In the genomic region with DNA sequence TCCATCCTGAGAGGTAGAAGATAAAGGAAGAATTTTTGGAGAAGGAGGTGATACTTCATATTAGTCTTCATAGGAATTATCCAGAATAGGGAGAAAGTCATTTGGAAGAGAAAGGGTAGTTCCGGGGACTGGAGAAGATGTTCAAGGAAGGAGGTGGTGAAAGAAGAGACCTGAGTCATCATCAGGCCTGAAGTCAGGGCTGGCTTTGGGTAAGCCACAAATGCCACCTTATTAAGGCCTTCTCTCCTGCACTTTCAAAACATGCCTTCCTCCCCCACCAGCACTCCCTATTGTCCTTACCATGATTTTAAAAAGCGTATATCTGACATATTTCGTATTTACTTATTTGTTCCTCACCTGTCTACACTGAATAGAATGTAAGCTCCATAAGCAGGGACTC, we compare ENCODE assay signal across 21 cellular contexts.
"Had no signal": no experiment of that assay in that cellular context is flagged by ENCODE, and none has a peak within 500 bp of the region (broad histone marks: within the 10 kb centered on the region; RNA-seq: fewer than 3 reads in every experiment).

No MANE protein-coding gene starts in this region.

- H3K36me3 Mint-ChIP-seq: natural killer cell had no signal

- H3K9me3 ChIP-seq: esophagus squamous epithelium, ovary, stomach, vagina had no signal

- DNase-seq: activated CD4-positive, alpha-beta T cell treated with anti-CD3 and anti-CD28 coated beads for 1 hour; activated CD8-positive, alpha-beta memory T cell treated with anti-CD3 and anti-CD28 coated beads for 24 hours; activated CD8-positive, alpha-beta memory T cell treated with anti-CD3 and anti-CD28 coated beads, Interleukin-2, amount 50 U/mL, for 48 hours; activated effector memory CD4-positive, alpha-beta T cell treated with anti-CD3 and anti-CD28 coated beads, Interleukin-2, amount 50 U/mL, for 16 hours; activated T-cell treated with anti-CD3 and anti-CD28 coated beads, Interleukin-2, amount 50 U/mL, for 72 hours; effector CD8-positive, alpha-beta T cell; esophagus squamous epithelium; left cardiac atrium; mesendoderm; natural killer cell; ovary; stimulated activated CD4-positive, alpha-beta T cell treated with anti-CD3 and anti-CD28 coated beads, Interleukin-4, amount 100 ng/mL, for 24 hours; stomach; T1000; trophoblast cell had no signal

- H3K4me3 Mint-ChIP-seq: activated naive CD4-positive, alpha-beta T cell treated with anti-CD3 and anti-CD28 coated beads, Interleukin-2, amount 50 U/mL, for 24 hours; activated T-cell treated with anti-CD3 and anti-CD28 coated beads, Interleukin-2, amount 50 U/mL, for 72 hours; dendritic cell treated with granulocyte-macrophage colony-stimulating factor and Interleukin-4, amounts not matched to agents 40 ng/mL and 50 ng/mL, for 4 days; natural killer cell; stimulated activated effector memory CD8-positive, alpha-beta T cell treated with anti-CD3 and anti-CD28 coated beads, Interleukin-12 subunit alpha, Interleukin-12 subunit beta, amount 100 ng/mL, for 72 hours had no signal

- H3K27ac Mint-ChIP-seq: activated naive CD4-positive, alpha-beta T cell treated with anti-CD3 and anti-CD28 coated beads, Interleukin-2, amount 50 U/mL, for 24 hours; activated T-cell treated with anti-CD3 and anti-CD28 coated beads, Interleukin-2, amount 50 U/mL, for 72 hours; dendritic cell treated with granulocyte-macrophage colony-stimulating factor and Interleukin-4, amounts not matched to agents 40 ng/mL and 50 ng/mL, for 4 days; natural killer cell; stimulated activated effector memory CD8-positive, alpha-beta T cell treated with anti-CD3 and anti-CD28 coated beads, Interleukin-12 subunit alpha, Interleukin-12 subunit beta, amount 100 ng/mL, for 72 hours had no signal

- H3K4me3 ChIP-seq: esophagus squamous epithelium, ovary, stomach, vagina had no signal

- H3K27me3 Mint-ChIP-seq: activated naive CD4-positive, alpha-beta T cell treated with anti-CD3 and anti-CD28 coated beads, Interleukin-2, amount 50 U/mL, for 24 hours; dendritic cell treated with granulocyte-macrophage colony-stimulating factor and Interleukin-4, amounts not matched to agents 40 ng/mL and 50 ng/mL, for 4 days had no signal

- H3K9me3 Mint-ChIP-seq: activated naive CD4-positive, alpha-beta T cell treated with anti-CD3 and anti-CD28 coated beads, Interleukin-2, amount 50 U/mL, for 24 hours; activated T-cell treated with anti-CD3 and anti-CD28 coated beads, Interleukin-2, amount 50 U/mL, for 72 hours; dendritic cell treated with granulocyte-macrophage colony-stimulating factor and Interleukin-4, amounts not matched to agents 40 ng/mL and 50 ng/mL, for 4 days; natural killer cell; stimulated activated effector memory CD8-positive, alpha-beta T cell treated with anti-CD3 and anti-CD28 coated beads, Interleukin-12 subunit alpha, Interleukin-12 subunit beta, amount 100 ng/mL, for 72 hours had no signal

- H3K4me1 ChIP-seq: esophagus squamous epithelium, vagina had no signal

- H3K27ac ChIP-seq: esophagus squamous epithelium, ovary, stomach, vagina, VCaP had no signal

- H3K27me3 ChIP-seq: esophagus squamous epithelium, ovary, stomach, vagina had no signal

- ATAC-seq: activated T-cell treated with anti-CD3 and anti-CD28 coated beads, Interleukin-2, amount 50 U/mL, for 72 hours; left cardiac atrium; natural killer cell; sciatic nerve; stimulated activated effector memory CD8-positive, alpha-beta T cell treated with anti-CD3 and anti-CD28 coated beads, Interleukin-12 subunit alpha, Interleukin-12 subunit beta, amount 100 ng/mL, for 72 hours had no signal

- H3K4me1 Mint-ChIP-seq: activated naive CD4-positive, alpha-beta T cell treated with anti-CD3 and anti-CD28 coated beads, Interleukin-2, amount 50 U/mL, for 24 hours; natural killer cell; stimulated activated effector memory CD8-positive, alpha-beta T cell treated with anti-CD3 and anti-CD28 coated beads, Interleukin-12 subunit alpha, Interleukin-12 subunit beta, amount 100 ng/mL, for 72 hours had no signal
